Comparison of ENCODE assay signal across 1 cellular context in the genomic region with DNA sequence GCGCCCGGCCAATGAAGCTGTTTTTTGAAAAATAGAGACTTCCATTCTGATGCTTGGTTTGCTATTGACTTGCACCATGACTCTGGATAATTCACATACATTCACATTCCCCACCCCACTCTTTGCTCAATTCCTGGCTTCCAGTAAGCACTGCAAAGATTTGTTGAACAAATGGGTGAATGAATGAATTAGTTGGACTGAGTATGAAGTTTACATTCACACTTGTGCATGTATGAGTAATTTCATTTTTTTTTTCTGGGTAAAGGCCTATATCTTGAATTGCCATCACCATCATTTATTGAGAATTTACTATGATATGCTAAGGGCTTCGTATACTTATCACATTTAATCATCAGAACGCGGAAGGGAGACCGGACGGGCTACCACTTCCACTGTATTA.
TF ChIP-seq lines count a peak whose summit lies in the region.

No MANE protein-coding gene starts in this region.

TF ChIP-seq in HepG2, 621 proteins besides CTCF, POLR2A, EP300 and RAD21:
- no peak for TF ChIP-seq SRY (CRISPR knock-in tag; IDR thresholded peaks at IDR 0.05)
- TF ChIP-seq RARG (CRISPR knock-in tag; IDR thresholded peaks at IDR 0.05; ENCODE audit: low read depth): no peak
TF ChIP-seq in HepG2: peak in this region for 0.
